In genomic region chr7:74185016-74185415, GRCh38 we compare ENCODE assay signal across 18 cellular contexts. TPM values are rescaled to one million over a fixed set of nuclear protein-coding genes. Genes with fewer than 3 reads are reported as not detected.
DNase-seq lines count a peak whose midpoint lies in the region; ATAC-seq and TF ChIP-seq lines count a peak whose summit lies in the region.
"Had no signal": no experiment of that assay in that cellular context is flagged by ENCODE, and none has a peak within 500 bp of the region (broad histone marks: within the 10 kb centered on the region; RNA-seq: fewer than 3 reads in every experiment).

No MANE protein-coding gene starts in this region.

- peaks cover 89% of the 10 kb centered on the region for H3K36me3 Mint-ChIP-seq in stimulated activated naive CD8-positive, alpha-beta T cell treated with anti-CD3 and anti-CD28 coated beads, Interleukin-15, Interleukin-2, amounts not matched to agents 100 ng/mL and 50 ng/mL, for 24 hours (ENCODE audit: low read depth)
- peaks cover 0 to 75% (median 19%) of the 10 kb centered on the region in 3 donors for H3K36me3 Mint-ChIP-seq in naive thymus-derived CD8-positive, alpha-beta T cell

- no peaks in the 10 kb centered on the region for H3K27me3 Mint-ChIP-seq in stimulated activated naive CD8-positive, alpha-beta T cell treated with anti-CD3 and anti-CD28 coated beads, Interleukin-15, Interleukin-2, amounts not matched to agents 100 ng/mL and 50 ng/mL, for 24 hours
- H3K27me3 Mint-ChIP-seq in naive thymus-derived CD8-positive, alpha-beta T cell: no peaks in the 10 kb centered on the region
- H3K27me3 Mint-ChIP-seq: activated CD8-positive, alpha-beta T cell treated with anti-CD3 and anti-CD28 coated beads for 36 hours had no signal

- H3K27ac ChIP-seq in VCaP: peak overlapping the region; percentile 57
- H3K27ac ChIP-seq: WERI-Rb-1 had no signal

- DNase-seq in stimulated activated naive CD8-positive, alpha-beta T cell treated with anti-CD3 and anti-CD28 coated beads, Interleukin-15, Interleukin-2, amounts not matched to agents 100 U/mL and 50 U/mL, for 24 hours: no peak
- no peak for DNase-seq in naive thymus-derived CD8-positive, alpha-beta T cell
- DNase-seq in AG08395 (ENCODE audit: low spot score) (no peak), T1000 (lab: John Stamatoyannopoulos, UW) (no peak)
- DNase-seq: activated CD8-positive, alpha-beta T cell treated with anti-CD3 and anti-CD28 coated beads for 36 hours; effector CD4-positive, alpha-beta T cell; immature natural killer cell; left ventricle myocardium superior; NCI-H1092 treated with DMSO at 0.1 percent for 48 hours; NCI-H524 treated with DMSO at 0.1 percent for 48 hours; retina; SHP77; transverse colon; WERI-Rb-1 had no signal

- H3K9me3 Mint-ChIP-seq in stimulated activated naive CD8-positive, alpha-beta T cell treated with anti-CD3 and anti-CD28 coated beads, Interleukin-15, Interleukin-2, amounts not matched to agents 100 ng/mL and 50 ng/mL, for 24 hours: no peaks in the 10 kb centered on the region
- H3K9me3 Mint-ChIP-seq in naive thymus-derived CD8-positive, alpha-beta T cell: no peaks in the 10 kb centered on the region
- H3K9me3 Mint-ChIP-seq: activated CD8-positive, alpha-beta T cell treated with anti-CD3 and anti-CD28 coated beads for 36 hours; activated T-helper 1 cell treated with anti-CD3 and anti-CD28 coated beads, Interleukin-12 subunit alpha, Interleukin-12 subunit beta, Interleukin-2, Interleukin-4 antibody, amounts not matched to agents 30 ng/mL and 10 ng/mL and 1 ng/mL, durations not matched to agents 14 hours and 24 hours and 36 hours; immature natural killer cell had no signal

- H3K4me3 Mint-ChIP-seq in stimulated activated naive CD8-positive, alpha-beta T cell treated with anti-CD3 and anti-CD28 coated beads, Interleukin-15, Interleukin-2, amounts not matched to agents 100 ng/mL and 50 ng/mL, for 24 hours: no peak overlapping the region
- peak overlapping the region in 8 of 10 donors; percentile 29 to 66 (median 49) for H3K4me3 Mint-ChIP-seq in naive thymus-derived CD8-positive, alpha-beta T cell
- H3K4me3 Mint-ChIP-seq: activated CD8-positive, alpha-beta T cell treated with anti-CD3 and anti-CD28 coated beads for 36 hours had no signal

- H3K27ac Mint-ChIP-seq in stimulated activated naive CD8-positive, alpha-beta T cell treated with anti-CD3 and anti-CD28 coated beads, Interleukin-15, Interleukin-2, amounts not matched to agents 100 ng/mL and 50 ng/mL, for 24 hours: peak overlapping the region; percentile 45
- peak overlapping the region in 5 of 10 donors; percentile 1 to 85 (median 58) for H3K27ac Mint-ChIP-seq in naive thymus-derived CD8-positive, alpha-beta T cell

- H3K4me1 Mint-ChIP-seq in stimulated activated naive CD8-positive, alpha-beta T cell treated with anti-CD3 and anti-CD28 coated beads, Interleukin-15, Interleukin-2, amounts not matched to agents 100 ng/mL and 50 ng/mL, for 24 hours (ENCODE audit: low read depth): peaks cover 71% of the 10 kb centered on the region
- peaks cover 43 to 90% (median 85%) of the 10 kb centered on the region in 4 donors for H3K4me1 Mint-ChIP-seq in naive thymus-derived CD8-positive, alpha-beta T cell

- no peak for ATAC-seq in stimulated activated naive CD8-positive, alpha-beta T cell treated with anti-CD3 and anti-CD28 coated beads, Interleukin-15, Interleukin-2, amounts not matched to agents 100 U/mL and 50 U/mL, for 24 hours
- no peak for ATAC-seq in naive thymus-derived CD8-positive, alpha-beta T cell
- no peak for ATAC-seq in GM21737 (IDR thresholded peaks at IDR 0.05; ENCODE audit: unreplicated experiment)
- ATAC-seq: activated CD8-positive, alpha-beta T cell treated with anti-CD3 and anti-CD28 coated beads for 36 hours; left ventricle myocardium superior had no signal

- POLR2A ChIA-PET in naive thymus-derived CD8-positive, alpha-beta T cell (lab: Charles Lee): interaction anchor here (4.5 kb wide), 1 partner anchor 10 kb away, joined by 34 read pairs; the partner anchor contains the start of gene EIF4H

- TF ChIP-seq CTCF in VCaP (conservative IDR thresholded peaks at IDR 0.05): no peak

RNA-seq across cellular contexts. Expression of gene EIF4H, which starts 10.9 kb away (rescaled TPM):
- 100 to 1,000 TPM; 217 to 231 TPM for total RNA-seq in naive thymus-derived CD8-positive, alpha-beta T cell
- 100 to 1,000 TPM; 219 to 239 (median 221) TPM for polyA plus RNA-seq in naive thymus-derived CD8-positive, alpha-beta T cell

RNA-seq across cellular contexts. Expression of gene LAT2, which starts 24.8 kb away (rescaled TPM):
- 1 to 10 TPM; 5.8 to 6.4 TPM for total RNA-seq in naive thymus-derived CD8-positive, alpha-beta T cell
- 1 to 10 TPM in 1 of 3 donors, under 1 TPM in 2; 0.57 to 2.3 (median 0.97) TPM for polyA plus RNA-seq in naive thymus-derived CD8-positive, alpha-beta T cell
